8 cellular contexts compared by ENCODE assay signal in the genomic region with DNA sequence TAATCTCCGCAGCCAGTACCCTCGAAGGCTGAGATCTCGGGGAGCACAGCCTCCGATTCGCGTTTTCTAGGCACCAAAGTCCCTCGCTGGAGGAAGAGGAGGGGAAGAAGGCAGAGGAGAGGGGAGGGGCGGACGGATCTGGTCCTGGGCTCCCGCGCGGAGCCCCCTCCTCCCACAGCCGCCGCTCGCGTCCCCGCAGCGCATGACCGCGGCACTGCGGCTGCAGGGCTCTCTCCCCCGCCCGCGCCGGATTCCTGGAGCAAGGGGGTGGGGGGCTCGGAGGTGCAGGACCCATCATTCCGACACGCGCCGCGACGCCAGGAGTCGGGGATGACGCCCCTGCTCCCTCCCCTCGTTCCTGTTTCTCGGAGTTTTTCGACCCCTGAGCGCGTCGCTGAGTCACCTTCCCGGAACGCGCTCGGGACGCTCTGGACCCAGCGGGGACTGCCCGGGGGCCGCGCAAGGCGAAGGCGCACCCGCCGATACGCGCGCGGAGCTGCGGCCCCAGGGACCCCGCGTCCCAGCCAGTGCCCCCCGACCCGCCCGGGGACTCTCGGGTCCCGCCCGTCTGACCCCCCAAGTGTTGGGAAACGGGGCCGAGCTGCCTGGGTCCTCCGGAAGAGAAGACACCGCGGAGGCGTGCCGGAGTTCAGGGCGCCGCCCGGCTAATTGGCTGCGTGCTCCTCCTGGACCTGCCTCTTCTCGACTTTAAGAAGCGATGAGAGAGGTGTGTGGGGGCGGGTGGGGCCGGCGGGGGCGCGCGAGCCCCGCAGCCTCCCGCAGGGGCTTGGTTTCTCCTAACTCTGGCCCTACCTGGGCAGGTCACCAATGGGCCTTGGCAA. TPM values are rescaled to one million over a fixed set of nuclear protein-coding genes. Genes with fewer than 3 reads are reported as not detected.
DNase-seq lines count a peak whose midpoint lies in the region; ATAC-seq and TF ChIP-seq lines count a peak whose summit lies in the region.

No MANE protein-coding gene starts in this region.

- H3K9me3 Mint-ChIP-seq in activated naive CD8-positive, alpha-beta T cell (ENCODE audit: low read depth): no peaks in the 10 kb centered on the region

- peak overlapping the region; percentile 91 for H3K4me3 Mint-ChIP-seq in activated naive CD8-positive, alpha-beta T cell

- peak overlapping the region; percentile 76 for H3K4me3 ChIP-seq in AG04449 (ENCODE audit: low read depth, low read length)
- H3K4me3 ChIP-seq in Panc1 (ENCODE audit: low read depth in 2 of 2, low read length in 2 of 2): peak overlapping the region; percentile 59 to 69
- peak overlapping the region; percentile 71 for H3K4me3 ChIP-seq in skeletal muscle cell (ENCODE audit: low read depth, low read length)

- ATAC-seq in GM19395 (IDR thresholded peaks at IDR 0.05; ENCODE audit: unreplicated experiment) (peak; percentile 30), Panc1 (peak; percentile 65), left ventricle myocardium superior (peak; percentile 32), GM21737 (IDR thresholded peaks at IDR 0.05; ENCODE audit: unreplicated experiment) (no peak), GM21576 (IDR thresholded peaks at IDR 0.05; ENCODE audit: unreplicated experiment) (no peak)

- H3K27ac ChIP-seq in Panc1 (ENCODE audit: low read length): peak overlapping the region; percentile 62

- no peak for DNase-seq in AG04449 (ENCODE audit: low read depth, low spot score)
- no peak for DNase-seq in Panc1 (ENCODE audit: low read depth, low spot score)
- DNase-seq in left ventricle myocardium superior: peak; percentile 65
- peak; percentile 52 for DNase-seq in skeletal muscle cell (ENCODE audit: low read depth)

- POLR2A ChIA-PET in AG04449 (lab: Yijun Ruan, JAX): interaction anchor here (0.6 to 6.0 kb wide), 4 partner anchors 10 to 352 kb away, joined by 4 to 47 read pairs (median 20); partner anchors contain the start of gene PRPSAP1
- POLR2A ChIA-PET in Panc1 (lab: Charles Lee): no interaction called here

- no peaks in the 10 kb centered on the region for H3K27me3 Mint-ChIP-seq in activated naive CD8-positive, alpha-beta T cell

- H3K4me1 Mint-ChIP-seq in activated naive CD8-positive, alpha-beta T cell (ENCODE audit: low read depth): peaks cover 10% of the 10 kb centered on the region

- no peaks in the 10 kb centered on the region for H3K9me3 ChIP-seq in Panc1 (ENCODE audit: control insufficient read depth, insufficient read depth, low read depth, low read length)

- intact Hi-C loops in Panc1 (cut with micrococcal nuclease; ENCODE audit: unreplicated experiment): no loop called here
- intact Hi-C loops in left ventricle myocardium superior (cut with micrococcal nuclease): no loop called here

- CTCF ChIA-PET in AG04449 (lab: Yijun Ruan, JAX): interaction anchor here (0.7 to 32.3 kb wide), 8 partner anchors 9 to 102 kb away, joined by 3 to 851 read pairs (median 46); partner anchors contain the start of genes PRPSAP1, QRICH2 and UBE2O
- CTCF ChIA-PET in Panc1 (lab: Charles Lee): interaction anchor here (0.7 to 3.4 kb wide), 3 partner anchors 14 to 138 kb away, joined by 9 to 25 read pairs (median 23); no protein-coding TSS in a partner anchor

- peaks cover 13% of the 10 kb centered on the region; the same call in 1 of the 2 replicates for H3K4me1 ChIP-seq in Panc1 (ENCODE audit: control insufficient read depth, insufficient read depth, low read length)

- no peaks in the 10 kb centered on the region for H3K36me3 Mint-ChIP-seq in activated naive CD8-positive, alpha-beta T cell

- no peak for TF ChIP-seq CTCF in AG04449 (IDR thresholded peaks at IDR 0.05; ENCODE audit: insufficient read depth, low read length, missing control alignments)
- TF ChIP-seq CTCF in Panc1 (IDR thresholded peaks at IDR 0.05): no peak

- in situ Hi-C loops in Panc1 (cut with HindIII; ENCODE audit: low pct_unique_long_range_greater_than_20kb, low sequenced_read_pairs): no loop called here

- H3K27ac Mint-ChIP-seq in activated naive CD8-positive, alpha-beta T cell: no peak overlapping the region

- no peaks in the 10 kb centered on the region for H3K27me3 ChIP-seq in Panc1 (ENCODE audit: control insufficient read depth, insufficient read depth, low read length)

- H3K36me3 ChIP-seq in Panc1 (ENCODE audit: control insufficient read depth, insufficient read depth, low read length): no peaks in the 10 kb centered on the region

- no TSS peak for BruUV-seq in Panc1 (replicated peaks; lab: Mats Ljungman, UMichigan)

RNA-seq across cellular contexts. Expression of gene SPHK1, which starts 1.4 kb away (rescaled TPM):
- total RNA-seq in Panc1 (2021; ENCODE audit: unreplicated experiment): 18.2 TPM
- 17.7 TPM for polyA plus RNA-seq in Panc1 (2012; ENCODE audit: insufficient read length)
- total RNA-seq in left ventricle myocardium superior: 2.7 TPM

RNA-seq across cellular contexts. Expression of gene PRPSAP1, which starts 29.3 kb away (rescaled TPM):
- 99.6 TPM for total RNA-seq in Panc1 (2021; ENCODE audit: unreplicated experiment)
- polyA plus RNA-seq in Panc1 (2012; ENCODE audit: insufficient read length): 92.9 TPM
- 38.8 TPM for total RNA-seq in left ventricle myocardium superior

Comparison
In these comparisons a context has a peak if more than half of its experiments do, and no peak if none do; other contexts are left out.
1. DNase-seq: peak in left ventricle myocardium superior (single experiment) and skeletal muscle cell (single experiment); none in AG04449 (single experiment) and Panc1 (single experiment).
2. ATAC-seq: peak in GM19395 (single experiment), Panc1 (single experiment) and left ventricle myocardium superior (single experiment); none in GM21737 (single experiment) and GM21576 (single experiment).
3. Peak in every context shown above with its lines, with median percentiles within 50 percentile points of each other: H3K4me3 ChIP-seq.